In the genomic region with DNA sequence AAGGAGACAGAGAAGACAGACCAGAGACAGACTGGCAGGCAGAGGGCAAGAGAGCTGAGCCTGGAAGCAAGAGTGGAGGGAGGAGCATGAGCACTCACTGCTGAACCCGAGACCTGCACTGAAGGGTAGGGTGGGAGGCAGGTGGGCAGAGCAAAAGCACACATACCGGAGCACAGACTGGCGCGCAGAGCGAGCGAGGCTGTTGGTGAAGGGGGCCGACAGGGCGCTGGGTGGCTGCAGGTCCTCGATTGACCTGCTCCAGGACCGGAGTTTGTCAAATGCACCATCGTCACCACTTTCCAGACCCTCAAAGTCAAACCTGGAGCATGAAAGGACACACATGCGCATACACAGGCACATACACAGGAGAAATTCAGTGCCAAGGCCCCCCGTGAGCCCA, we compare ENCODE assay signal across 19 cellular contexts. TPM values are rescaled to one million over a fixed set of nuclear protein-coding genes. Genes with fewer than 3 reads are reported as not detected.
A peak's percentile ranks its signal among the peaks of the same experiment; 100 is the strongest.
DNase-seq lines count a peak whose midpoint lies in the region; FAIRE-seq and TF ChIP-seq lines count a peak whose summit lies in the region.
"Had no signal": no experiment of that assay in that cellular context is flagged by ENCODE, and none has a peak within 500 bp of the region (broad histone marks: within the 10 kb centered on the region; RNA-seq: fewer than 3 reads in every experiment).

No MANE protein-coding gene starts in this region.

- H3K79me2 ChIP-seq in H1 (ENCODE audit: control insufficient read depth in 1 of 2, insufficient read depth in 2 of 2, low read length in 2 of 2) (no peaks in the 10 kb centered on the region), trophoblast cell (ENCODE audit: control insufficient read depth, insufficient read depth, low read length, poor library complexity) (no peaks in the 10 kb centered on the region)

- intact Hi-C loops in CD4-positive, alpha-beta memory T cell (cut with micrococcal nuclease), result no loop called here

- no peak overlapping the region for H2BK12ac ChIP-seq in H1 (ENCODE audit: low read depth, low read length)
- no peak overlapping the region for H2BK12ac ChIP-seq in neuronal stem cell (ENCODE audit: low read length)
- no peak overlapping the region for H2BK12ac ChIP-seq in trophoblast cell (ENCODE audit: low read length)

- no peak overlapping the region for H4K12ac ChIP-seq in trophoblast cell (ENCODE audit: low read depth, low read length)

- H3K27ac Mint-ChIP-seq in activated CD4-positive, alpha-beta T cell treated with anti-CD3 and anti-CD28 coated beads, Interleukin-2, amount 10 ng/mL, durations not matched to agents 7 days and 5 days, result peak overlapping the region; percentile 84
- H3K27ac Mint-ChIP-seq in CD4-positive, alpha-beta memory T cell, result peak overlapping the region in 4 of 7 donors; percentile 57 to 83 (median 69)

- POLR2A ChIA-PET in activated CD4-positive, alpha-beta T cell treated with anti-CD3 and anti-CD28 coated beads, Interleukin-2, amount 10 ng/mL, durations not matched to agents 7 days and 5 days (lab: Charles Lee), result no interaction called here
- POLR2A ChIA-PET in CD4-positive, alpha-beta memory T cell (lab: Charles Lee; ENCODE audit: partially characterized antibody), result interaction anchor here (1.5 kb wide), 1 partner anchor 83 kb away, joined by 3 read pairs; the partner anchor contains the start of gene TMBIM6
- POLR2A ChIA-PET in H1 (lab: Charles Lee; ENCODE audit: partially characterized antibody), result interaction anchor here (0.8 kb wide), 1 partner anchor 11 kb away, joined by 3 read pairs; no protein-coding TSS in a partner anchor

- H3K9me3 ChIP-seq in CD4-positive, alpha-beta memory T cell (ENCODE audit: control insufficient read depth in 1 of 2, low read length in 2 of 2), result no peaks in the 10 kb centered on the region
- no peaks in the 10 kb centered on the region for H3K9me3 ChIP-seq in H1 (ENCODE audit: insufficient read depth in 2 of 2, low read depth in 1 of 2, low read length in 1 of 2)
- peaks cover 0 to 1% of the 10 kb centered on the region in 2 donors for H3K9me3 ChIP-seq in neuronal stem cell (replicated peaks in 1 of 2; ENCODE audit: control insufficient read depth in 2 of 2, insufficient read depth in 1 of 2, low read depth in 1 of 2, low read length in 2 of 2)
- no peaks in the 10 kb centered on the region for H3K9me3 ChIP-seq in trophoblast cell (ENCODE audit: insufficient read depth, low read depth, low read length)
- H3K9me3 ChIP-seq: MG63 had no signal

- H3K18ac ChIP-seq in H1 (ENCODE audit: extremely low read depth, low read length) (no peak overlapping the region), neuronal stem cell (ENCODE audit: low read length) (no peak overlapping the region), trophoblast cell (ENCODE audit: low read length) (no peak overlapping the region)

- H2AFZ ChIP-seq in H1 (ENCODE audit: low read length) (no peak overlapping the region), neuronal stem cell (ENCODE audit: low read length) (no peak overlapping the region), trophoblast cell (ENCODE audit: insufficient read depth, low read length, poor library complexity) (no peak overlapping the region)

- H3K14ac ChIP-seq in H1 (ENCODE audit: insufficient read length), result no peak overlapping the region
- H3K14ac ChIP-seq in neuronal stem cell (ENCODE audit: low read length), result no peak overlapping the region
- no peak overlapping the region for H3K14ac ChIP-seq in trophoblast cell (ENCODE audit: low read length)

- no peaks in the 10 kb centered on the region for H3K27me3 Mint-ChIP-seq in activated CD4-positive, alpha-beta T cell treated with anti-CD3 and anti-CD28 coated beads, Interleukin-2, amount 10 ng/mL, durations not matched to agents 7 days and 5 days
- H3K27me3 Mint-ChIP-seq in CD4-positive, alpha-beta memory T cell, result no peaks in the 10 kb centered on the region

- H3K4me3 ChIP-seq in CD4-positive, alpha-beta memory T cell (ENCODE audit: low read length in 2 of 2), result no peak overlapping the region
- no peak overlapping the region for H3K4me3 ChIP-seq in H1 (ENCODE audit: extremely low read depth in 1 of 4, insufficient read depth in 2 of 4, low read depth in 3 of 4, low read length in 4 of 4)
- no peak overlapping the region for H3K4me3 ChIP-seq in neuronal stem cell (ENCODE audit: low read length in 2 of 2)
- H3K4me3 ChIP-seq in trophoblast cell (ENCODE audit: low read depth, low read length), result no peak overlapping the region
- H3K4me3 ChIP-seq: MG63 had no signal

- H2BK15ac ChIP-seq in H1 (ENCODE audit: low read length) (no peak overlapping the region), neuronal stem cell (ENCODE audit: low read length) (no peak overlapping the region)

- no peak overlapping the region for H2BK20ac ChIP-seq in H1 (ENCODE audit: low read length)

- no peaks in the 10 kb centered on the region for H3K27me3 ChIP-seq in CD4-positive, alpha-beta memory T cell (ENCODE audit: insufficient read depth, low read length)
- H3K27me3 ChIP-seq in H1 (replicated peaks in 1 of 4; ENCODE audit: control insufficient read depth in 3 of 4, extremely low read depth in 1 of 4, insufficient read depth in 3 of 4, low read length in 3 of 4) (no peaks in the 10 kb centered on the region), neuronal stem cell (ENCODE audit: control insufficient read depth in 3 of 3, insufficient read depth in 3 of 3, low read depth in 1 of 3, low read length in 3 of 3) (no peaks in the 10 kb centered on the region), trophoblast cell (ENCODE audit: insufficient read depth, low read length) (no peaks in the 10 kb centered on the region)
- H3K27me3 ChIP-seq: MG63 had no signal

- TF ChIP-seq EP300 in H1 (IDR thresholded peaks at IDR 0.05; ENCODE audit: borderline replicate concordance in 1 of 2, low read depth in 2 of 2, low read length in 2 of 2), result no peak

- CTCF ChIA-PET in activated CD4-positive, alpha-beta T cell treated with anti-CD3 and anti-CD28 coated beads, Interleukin-2, amount 10 ng/mL, durations not matched to agents 7 days and 5 days (lab: Charles Lee), result interaction anchor here (0.8 to 2.0 kb wide), 3 partner anchors 10 to 112 kb away, joined by 3 to 5 read pairs (median 4); no protein-coding TSS in a partner anchor
- CTCF ChIA-PET in CD4-positive, alpha-beta memory T cell (lab: Charles Lee; ENCODE audit: partially characterized antibody), result interaction anchor here (1.2 to 7.1 kb wide), 3 partner anchors 10 to 47 kb away, joined by 3 to 55 read pairs (median 3); no protein-coding TSS in a partner anchor
- CTCF ChIA-PET in H1 (lab: Charles Lee; ENCODE audit: partially characterized antibody), result interaction anchor here (0.6 to 5.3 kb wide), 5 partner anchors 10 to 82 kb away, joined by 3 to 41 read pairs (median 3); no protein-coding TSS in a partner anchor

- H2BK5ac ChIP-seq in H1 (ENCODE audit: low read depth, low read length), result peak overlapping the region; percentile 44; the same call in 1 of the 2 replicates
- peak overlapping the region; percentile 28 for H2BK5ac ChIP-seq in neuronal stem cell (ENCODE audit: low read length)
- no peak overlapping the region for H2BK5ac ChIP-seq in trophoblast cell (ENCODE audit: low read depth, low read length, poor library complexity)

- no peak for TF ChIP-seq RAD21 in H1 (IDR thresholded peaks at IDR 0.05 in 1 of 2, conservative IDR thresholded peaks at IDR 0.05 in 1 of 2; ENCODE audit: low read depth in 2 of 2, low read length in 2 of 2)

- H3K27ac ChIP-seq in CD4-positive, alpha-beta memory T cell (ENCODE audit: low read depth, low read length), result no peak overlapping the region
- H3K27ac ChIP-seq in H1 (ENCODE audit: low read depth, low read length) (no peak overlapping the region), neuronal stem cell (replicated peaks; ENCODE audit: low read length) (no peak overlapping the region), trophoblast cell (ENCODE audit: low read depth, low read length) (no peak overlapping the region)

- H3K4me3 Mint-ChIP-seq in activated CD4-positive, alpha-beta T cell treated with anti-CD3 and anti-CD28 coated beads, Interleukin-2, amount 10 ng/mL, durations not matched to agents 7 days and 5 days, result no peak overlapping the region
- H3K4me3 Mint-ChIP-seq in CD4-positive, alpha-beta memory T cell, result no peak overlapping the region
- H3K4me3 Mint-ChIP-seq: CD14-positive monocyte had no signal

- H3K36me3 ChIP-seq in CD4-positive, alpha-beta memory T cell (ENCODE audit: insufficient read depth, low read length), result peaks cover 16% of the 10 kb centered on the region
- H3K36me3 ChIP-seq in H1 (ENCODE audit: control insufficient read depth in 2 of 4, insufficient read depth in 4 of 4, low read length in 3 of 4) (peaks cover under 1 to 53% (median 12%) of the 10 kb centered on the region in 4 experiments; a peak in 7 of 8 replicates), neuronal stem cell (replicated peaks in 1 of 2; ENCODE audit: control insufficient read depth in 2 of 2, insufficient read depth in 2 of 2, low read length in 2 of 2) (peaks cover 23 to 90% of the 10 kb centered on the region in 2 donors), trophoblast cell (ENCODE audit: control insufficient read depth in 1 of 2, insufficient read depth in 2 of 2, low read length in 2 of 2) (peaks cover 7 to 17% of the 10 kb centered on the region in 2 experiments)
- H3K36me3 ChIP-seq: MG63 had no signal

- H3K36me3 Mint-ChIP-seq in activated CD4-positive, alpha-beta T cell treated with anti-CD3 and anti-CD28 coated beads, Interleukin-2, amount 10 ng/mL, durations not matched to agents 7 days and 5 days (ENCODE audit: low read depth), result peaks cover 60% of the 10 kb centered on the region
- peaks cover 49 to 52% of the 10 kb centered on the region in 2 donors for H3K36me3 Mint-ChIP-seq in CD4-positive, alpha-beta memory T cell

- WGBS in H1 (ENCODE audit: extremely low coverage in 1 of 2, insufficient coverage in 1 of 2, insufficient read length in 1 of 2, insufficient replicate concordance in 2 of 2, low coverage in 1 of 2, low lambda C conversion rate in 2 of 2, missing lambda C conversion rate in 1 of 2), 2 experiments, result 94% methylated on average over 13 of the region's 13 CpGs; no CpG with 5 or more reads in 1 of the 2 experiments
- no CpG with 5 or more reads among the region's 13 CpGs for WGBS in neuronal stem cell (ENCODE audit: extremely low coverage in 2 of 2, insufficient read length in 2 of 2, insufficient replicate concordance in 1 of 2), 2 donors
- no CpG with 5 or more reads among the region's 13 CpGs for WGBS in trophoblast cell (ENCODE audit: extremely low coverage, insufficient coverage, insufficient read length)

- TF ChIP-seq CTCF in H1 (IDR thresholded peaks at IDR 0.05; ENCODE audit: control extremely low read depth in 1 of 3, insufficient read depth in 1 of 3, low read depth in 1 of 3, low read length in 3 of 3), result no peak

- H4K91ac ChIP-seq in H1 (replicated peaks; ENCODE audit: insufficient read length, low read length) (no peak overlapping the region), neuronal stem cell (ENCODE audit: low read depth, low read length, poor library complexity) (no peak overlapping the region), trophoblast cell (ENCODE audit: low read depth, low read length) (no peak overlapping the region)

- TF ChIP-seq POLR2A in H1 (IDR thresholded peaks at IDR 0.05; ENCODE audit: control extremely low read depth in 1 of 2, low read depth in 2 of 2, low read length in 2 of 2), result no peak

- H4K5ac ChIP-seq in H1 (ENCODE audit: insufficient read length, low read depth, low read length), result no peak overlapping the region

- peaks cover 41% of the 10 kb centered on the region for H3K4me1 ChIP-seq in CD4-positive, alpha-beta memory T cell (ENCODE audit: insufficient read depth, low read length)
- peaks cover 0 to 2% (median 2%) of the 10 kb centered on the region in 4 experiments; a peak in 3 of 7 replicates for H3K4me1 ChIP-seq in H1 (replicated peaks in 1 of 4; ENCODE audit: control insufficient read depth in 3 of 4, insufficient read depth in 4 of 4, low read length in 3 of 4)
- H3K4me1 ChIP-seq in neuronal stem cell (ENCODE audit: control insufficient read depth in 2 of 2, insufficient read depth in 1 of 2, low read depth in 1 of 2, low read length in 2 of 2), result peaks cover 0 to 11% of the 10 kb centered on the region in 2 donors
- H3K4me1 ChIP-seq in trophoblast cell (ENCODE audit: control insufficient read depth in 1 of 2, insufficient read depth in 2 of 2, low read length in 2 of 2), result peaks cover 4 to 8% of the 10 kb centered on the region in 2 experiments

- no peak overlapping the region for H3K9ac ChIP-seq in H1 (replicated peaks in 1 of 4; ENCODE audit: extremely low read depth in 1 of 4, low read depth in 3 of 4, low read length in 3 of 4)
- H3K9ac ChIP-seq in neuronal stem cell (ENCODE audit: low read depth, low read length, poor library complexity), result peak overlapping the region; percentile 33
- no peak overlapping the region for H3K9ac ChIP-seq in trophoblast cell (ENCODE audit: low read length)

- H3K9me3 Mint-ChIP-seq in activated CD4-positive, alpha-beta T cell treated with anti-CD3 and anti-CD28 coated beads, Interleukin-2, amount 10 ng/mL, durations not matched to agents 7 days and 5 days, result no peaks in the 10 kb centered on the region
- H3K9me3 Mint-ChIP-seq in CD4-positive, alpha-beta memory T cell, result no peaks in the 10 kb centered on the region

- H3K79me1 ChIP-seq in H1 (ENCODE audit: low read depth, low read length) (no peaks in the 10 kb centered on the region), neuronal stem cell (ENCODE audit: low read depth, low read length) (peaks cover 2% of the 10 kb centered on the region), trophoblast cell (ENCODE audit: low read length) (peaks cover 1% of the 10 kb centered on the region)

- no peak overlapping the region for H3K56ac ChIP-seq in H1 (replicated peaks; ENCODE audit: insufficient read length, low read depth, low read length)

- H2BK120ac ChIP-seq in H1 (replicated peaks; ENCODE audit: low read depth, low read length), result no peak overlapping the region
- no peak overlapping the region for H2BK120ac ChIP-seq in neuronal stem cell (ENCODE audit: low read depth, low read length)
- H2BK120ac ChIP-seq in trophoblast cell (ENCODE audit: insufficient read depth, low read length, poor library complexity), result no peak overlapping the region

- no peak overlapping the region for H3K4me2 ChIP-seq in H1 (ENCODE audit: insufficient read depth in 1 of 2, low read depth in 2 of 2, low read length in 2 of 2)
- H3K4me2 ChIP-seq in neuronal stem cell (ENCODE audit: insufficient read depth, low read length, poor library complexity, severe bottlenecking), result no peak overlapping the region
- H3K4me2 ChIP-seq in trophoblast cell (ENCODE audit: low read length), result no peak overlapping the region

- no peaks in the 10 kb centered on the region for H3K23me2 ChIP-seq in H1 (ENCODE audit: low read depth, low read length)

- no peaks in the 10 kb centered on the region for H4K20me1 ChIP-seq in H1 (replicated peaks in 1 of 2; ENCODE audit: control insufficient read depth in 1 of 2, insufficient read depth in 2 of 2, low read length in 2 of 2)

- no peak for FAIRE-seq in H1 (lab: Jason Lieb, UNC)
- FAIRE-seq: A204.1, G401.6, GM12891 had no signal

- DNase-seq in activated CD4-positive, alpha-beta T cell treated with anti-CD3 and anti-CD28 coated beads, Interleukin-2, amount 10 ng/mL, durations not matched to agents 7 days and 5 days, result no peak
- DNase-seq in activated CD4-positive, alpha-beta T cell treated with anti-CD3 and anti-CD28 coated beads for 4 hours, result no peak
- no peak for DNase-seq in CD4-positive, alpha-beta memory T cell
- DNase-seq in H1 (ENCODE audit: low read depth in 1 of 2, low spot score in 2 of 2) (no peak), neuronal stem cell (ENCODE audit: low spot score) (no peak), activated gamma-delta T cell (lab: John Stamatoyannopoulos, UW) (no peak), trophoblast cell (no peak)
- no peak for DNase-seq in activated effector memory CD4-positive, alpha-beta T cell treated with Interleukin-2 at 50 U/mL for 16 hours
- DNase-seq: Calu3, DMS79 treated with DMSO at 0.1 percent for 48 hours, HCEC 1CT, MG63, NCI-H1092 treated with DMSO at 0.1 percent for 48 hours, NCI-H1694 treated with DMSO at 0.1 percent for 48 hours, PC-3 had no signal

- H4K8ac ChIP-seq in H1 (ENCODE audit: extremely low read depth, insufficient read depth, low read length) (no peak overlapping the region), neuronal stem cell (ENCODE audit: low read depth, low read length) (peak overlapping the region; percentile 6), trophoblast cell (ENCODE audit: low read depth, low read length) (no peak overlapping the region)

- H3K4ac ChIP-seq in H1 (replicated peaks; ENCODE audit: insufficient read length, low read depth, low read length), result no peak overlapping the region
- H3K4ac ChIP-seq in neuronal stem cell (ENCODE audit: low read length), result no peak overlapping the region
- no peak overlapping the region for H3K4ac ChIP-seq in trophoblast cell (ENCODE audit: low read depth, low read length)

- H3K4me1 Mint-ChIP-seq in activated CD4-positive, alpha-beta T cell treated with anti-CD3 and anti-CD28 coated beads, Interleukin-2, amount 10 ng/mL, durations not matched to agents 7 days and 5 days, result peaks cover 50% of the 10 kb centered on the region
- peaks cover 35 to 59% (median 50%) of the 10 kb centered on the region in 4 donors for H3K4me1 Mint-ChIP-seq in CD4-positive, alpha-beta memory T cell

- H3K23ac ChIP-seq in H1 (ENCODE audit: insufficient read length) (no peak overlapping the region), neuronal stem cell (ENCODE audit: low read depth, low read length, poor library complexity) (no peak overlapping the region), trophoblast cell (ENCODE audit: low read length) (no peak overlapping the region)

- H2AK5ac ChIP-seq in H1 (ENCODE audit: low read depth, low read length) (no peak overlapping the region), neuronal stem cell (ENCODE audit: low read depth, low read length) (no peak overlapping the region), trophoblast cell (ENCODE audit: low read length) (no peak overlapping the region)

RNA-seq across cellular contexts. Expression of gene PRPF40B, which starts 34.9 kb away (rescaled TPM):
- 10 to 100 TPM; 11.6 to 11.7 TPM for total RNA-seq in activated CD4-positive, alpha-beta T cell treated with anti-CD3 and anti-CD28 coated beads, Interleukin-2, amount 10 ng/mL, durations not matched to agents 7 days and 5 days
- 10 to 100 TPM; 15.1 to 15.9 TPM for total RNA-seq in CD4-positive, alpha-beta memory T cell
- 1 to 10 TPM in 1 of 2 donors, under 1 TPM in 1; 0.73 to 4.7 TPM for polyA plus RNA-seq in CD4-positive, alpha-beta memory T cell
- 24.4 and 26.8 TPM in 2 replicates for total RNA-seq in H1 (2021; fragmentation: NEBNext Ultra II Directional; extraction: Animal tissue kit (Norgen Biotek cat#: 25700))
- polyA plus RNA-seq in H1 (2011; rRNA removed), result 14.4 and 23.5 TPM in 2 replicates
- polyA plus RNA-seq in H1 (2011; cell fraction: cytosol; rRNA removed), result 23.9 TPM
- 137 TPM for polyA plus RNA-seq in H1 (2011; cell fraction: nucleus; rRNA removed)
- 14.2 to 29.0 TPM (median 24.0 TPM) in 4 replicates for polyA plus RNA-seq in H1 (2012, experiment 1 of 2)
- 9.3 TPM for polyA plus RNA-seq in H1 (2012, experiment 2 of 2)
- polyA plus RNA-seq in H1 (2013, experiment 1 of 2), result 13.1 TPM
- polyA plus RNA-seq in H1 (2013, experiment 2 of 2), result 13.0 TPM
- polyA minus RNA-seq in H1 (2011; rRNA and poly(A)+ RNA removed), result 14.2 and 23.3 TPM in 2 replicates
- polyA minus RNA-seq in H1 (2011; cell fraction: cytosol; rRNA and poly(A)+ RNA removed), result 11.0 TPM
- 41.9 TPM for polyA minus RNA-seq in H1 (2011; cell fraction: nucleus; rRNA and poly(A)+ RNA removed)
- 20.1 TPM for polyA plus RNA-seq in neuronal stem cell (2013, experiment 1 of 2)
- 20.2 TPM for polyA plus RNA-seq in neuronal stem cell (2013, experiment 2 of 2)
- 6.0 and 6.4 TPM in 2 replicates for polyA plus RNA-seq in trophoblast cell (2013)

RNA-seq across cellular contexts. Expression of gene FMNL3, which starts 48.9 kb away (rescaled TPM):
- total RNA-seq in activated CD4-positive, alpha-beta T cell treated with anti-CD3 and anti-CD28 coated beads, Interleukin-2, amount 10 ng/mL, durations not matched to agents 7 days and 5 days, result 10 to 100 TPM; 37.4 to 38.2 TPM
- total RNA-seq in CD4-positive, alpha-beta memory T cell, result 10 to 100 TPM; 27.9 to 28.1 TPM
- 1 to 10 TPM; 3.9 to 6.1 TPM for polyA plus RNA-seq in CD4-positive, alpha-beta memory T cell
- 27.6 and 29.0 TPM in 2 replicates for total RNA-seq in H1 (2021; fragmentation: NEBNext Ultra II Directional; extraction: Animal tissue kit (Norgen Biotek cat#: 25700))
- polyA plus RNA-seq in H1 (2011; rRNA removed), result 8.6 and 11.4 TPM in 2 replicates
- 10.6 TPM for polyA plus RNA-seq in H1 (2011; cell fraction: cytosol; rRNA removed)
- polyA plus RNA-seq in H1 (2011; cell fraction: nucleus; rRNA removed), result 32.8 TPM
- polyA plus RNA-seq in H1 (2012, experiment 1 of 2), result 12.5 to 15.2 TPM (median 14.4 TPM) in 4 replicates
- polyA plus RNA-seq in H1 (2012, experiment 2 of 2), result 9.2 TPM
- polyA plus RNA-seq in H1 (2013, experiment 1 of 2), result 9.3 TPM
- polyA plus RNA-seq in H1 (2013, experiment 2 of 2), result 9.3 TPM
- polyA minus RNA-seq in H1 (2011; rRNA and poly(A)+ RNA removed), result 27.3 and 32.4 TPM in 2 replicates
- polyA minus RNA-seq in H1 (2011; cell fraction: cytosol; rRNA and poly(A)+ RNA removed), result 17.9 TPM
- 23.5 TPM for polyA minus RNA-seq in H1 (2011; cell fraction: nucleus; rRNA and poly(A)+ RNA removed)
- polyA plus RNA-seq in neuronal stem cell (2013, experiment 1 of 2), result 8.2 TPM
- polyA plus RNA-seq in neuronal stem cell (2013, experiment 2 of 2), result 8.1 TPM
- polyA plus RNA-seq in trophoblast cell (2013), result 4.6 and 4.8 TPM in 2 replicates

RNA-seq across cellular contexts. Expression of gene FAM186B, which starts 52.8 kb away (rescaled TPM):
- total RNA-seq in activated CD4-positive, alpha-beta T cell treated with anti-CD3 and anti-CD28 coated beads, Interleukin-2, amount 10 ng/mL, durations not matched to agents 7 days and 5 days, result under 1 TPM; 0.15 TPM
- under 1 TPM; 0.12 to 0.22 TPM for total RNA-seq in CD4-positive, alpha-beta memory T cell
- under 1 TPM in 1 of 2 donors, not detected in 1; 0.15 TPM for polyA plus RNA-seq in CD4-positive, alpha-beta memory T cell
- 0.21 and 0.73 TPM in 2 replicates for total RNA-seq in H1 (2021; fragmentation: NEBNext Ultra II Directional; extraction: Animal tissue kit (Norgen Biotek cat#: 25700))
- polyA plus RNA-seq in H1 (2011; rRNA removed), result 0.12 and 0.13 TPM in 2 replicates
- polyA plus RNA-seq in H1 (2011; cell fraction: cytosol; rRNA removed), result 0.28 TPM
- polyA plus RNA-seq in H1 (2011; cell fraction: nucleus; rRNA removed), result 0.34 TPM
- 0.52 to 0.70 TPM (median 0.58 TPM) in 4 replicates for polyA plus RNA-seq in H1 (2012, experiment 1 of 2)
- 0.09 TPM for polyA plus RNA-seq in H1 (2012, experiment 2 of 2)
- polyA plus RNA-seq in H1 (2013, experiment 1 of 2), result 0.18 TPM
- polyA plus RNA-seq in H1 (2013, experiment 2 of 2), result 0.09 TPM
- 0.41 and 0.46 TPM in 2 replicates for polyA minus RNA-seq in H1 (2011; rRNA and poly(A)+ RNA removed)
- polyA minus RNA-seq in H1 (2011; cell fraction: cytosol; rRNA and poly(A)+ RNA removed), result not detected
- 0.20 TPM for polyA minus RNA-seq in H1 (2011; cell fraction: nucleus; rRNA and poly(A)+ RNA removed)
- polyA plus RNA-seq in neuronal stem cell (2013, experiment 1 of 2), result 0.18 TPM
- 0.14 TPM for polyA plus RNA-seq in neuronal stem cell (2013, experiment 2 of 2)
- polyA plus RNA-seq in trophoblast cell (2013), result 0.03 and 0.08 TPM in 2 replicates
- polyA plus RNA-seq: CD14-positive monocyte had no signal
